1 cellular context compared by ENCODE assay signal in genomic region chr7:104900525-104900924, GRCh38.
A peak's percentile ranks its signal among the peaks of the same experiment; 100 is the strongest.
TF ChIP-seq lines count a peak whose summit lies in the region.

No MANE protein-coding gene starts in this region.

TF ChIP-seq in HepG2, 621 proteins besides CTCF, POLR2A, EP300 and RAD21 (continued from another document and continues in another):
- TF ChIP-seq ZNF558 (CRISPR knock-in tag; IDR thresholded peaks at IDR 0.05; ENCODE audit: borderline replicate concordance) = no peak
- TF ChIP-seq ARID5B (CRISPR knock-in tag; IDR thresholded peaks at IDR 0.05) = peak; percentile 61; the same call in 1 of the 2 replicates
- TF ChIP-seq THAP7 (CRISPR knock-in tag; IDR thresholded peaks at IDR 0.05) = no peak
- TF ChIP-seq ZNF800 (CRISPR knock-in tag; IDR thresholded peaks at IDR 0.05) = no peak
- TF ChIP-seq ZNF142 (CRISPR knock-in tag; IDR thresholded peaks at IDR 0.05) = no peak
- TF ChIP-seq CENPX (CRISPR knock-in tag; IDR thresholded peaks at IDR 0.05) = no peak
- TF ChIP-seq YY1 (IDR thresholded peaks at IDR 0.05; ENCODE audit: insufficient read depth, insufficient replicate concordance, low read depth, low read length) = no peak
- TF ChIP-seq ZNF430 (CRISPR knock-in tag; IDR thresholded peaks at IDR 0.05) = no peak
- TF ChIP-seq ZNF768 (CRISPR knock-in tag; IDR thresholded peaks at IDR 0.05) = no peak
- no peak for TF ChIP-seq ZNF569 (CRISPR knock-in tag; IDR thresholded peaks at IDR 0.05; ENCODE audit: borderline replicate concordance)
- no peak for TF ChIP-seq KDM6A (CRISPR knock-in tag; IDR thresholded peaks at IDR 0.05; ENCODE audit: low read depth)
- TF ChIP-seq ZNF580 (CRISPR knock-in tag; IDR thresholded peaks at IDR 0.05; ENCODE audit: borderline replicate concordance, low read depth) = no peak
- TF ChIP-seq HNF4A (CRISPR knock-in tag; IDR thresholded peaks at IDR 0.05) = 0 out of 2 replicates have a peak, but pooled peaks have one; percentile 10
- no peak for TF ChIP-seq ZHX2 (IDR thresholded peaks at IDR 0.05; ENCODE audit: low read depth)
- TF ChIP-seq ZHX2 (CRISPR knock-in tag; IDR thresholded peaks at IDR 0.05; ENCODE audit: borderline replicate concordance) = no peak
- TF ChIP-seq ISX (CRISPR knock-in tag; conservative IDR thresholded peaks at IDR 0.05) = no peak
- TF ChIP-seq FOXC1 (CRISPR knock-in tag; IDR thresholded peaks at IDR 0.05; ENCODE audit: borderline replicate concordance) = no peak
- TF ChIP-seq PTBP1 (IDR thresholded peaks at IDR 0.05; ENCODE audit: low read depth, low read length, poor library complexity, severe bottlenecking) = no peak
- no peak for TF ChIP-seq ZNF33B (CRISPR knock-in tag; IDR thresholded peaks at IDR 0.05)
- TF ChIP-seq MAX (IDR thresholded peaks at IDR 0.05) = no peak
- no peak for TF ChIP-seq RXRA (CRISPR knock-in tag; IDR thresholded peaks at IDR 0.05)
- TF ChIP-seq THAP8 (CRISPR knock-in tag; IDR thresholded peaks at IDR 0.05; ENCODE audit: borderline replicate concordance) = no peak
- peak; percentile 33; the same call in 1 of the 2 replicates for TF ChIP-seq FOXK2 (IDR thresholded peaks at IDR 0.05)
- no peak for TF ChIP-seq RNF219 (CRISPR knock-in tag; IDR thresholded peaks at IDR 0.05)
- no peak for TF ChIP-seq ZNF331 (CRISPR knock-in tag; IDR thresholded peaks at IDR 0.05)
- TF ChIP-seq ZNF138 (CRISPR knock-in tag; IDR thresholded peaks at IDR 0.05; ENCODE audit: low read depth) = no peak
- no peak for TF ChIP-seq SNAPC5 (CRISPR knock-in tag; IDR thresholded peaks at IDR 0.05; ENCODE audit: borderline replicate concordance)
- peak; percentile 44; the same call in 1 of the 2 replicates for TF ChIP-seq TBX2 (CRISPR knock-in tag; IDR thresholded peaks at IDR 0.05; ENCODE audit: borderline replicate concordance)
- peak; percentile 99 for TF ChIP-seq GFI1 (CRISPR knock-in tag; IDR thresholded peaks at IDR 0.05; ENCODE audit: borderline replicate concordance)
- TF ChIP-seq PCBP1 (IDR thresholded peaks at IDR 0.05; ENCODE audit: borderline replicate concordance, low read depth, low read length) = no peak
- no peak for TF ChIP-seq ZNF253 (CRISPR knock-in tag; IDR thresholded peaks at IDR 0.05; ENCODE audit: borderline replicate concordance)
- no peak for TF ChIP-seq CENPBD1 (CRISPR knock-in tag; IDR thresholded peaks at IDR 0.05; ENCODE audit: borderline replicate concordance, low read depth)
- no peak for TF ChIP-seq HNRNPUL1 (IDR thresholded peaks at IDR 0.05; ENCODE audit: low read depth, low read length)
- no peak for TF ChIP-seq JUND (CRISPR knock-in tag; IDR thresholded peaks at IDR 0.05)
- no peak for TF ChIP-seq ZNF652 (CRISPR knock-in tag; IDR thresholded peaks at IDR 0.05; ENCODE audit: borderline replicate concordance, low read depth)
- peak; percentile 48; the same call in 1 of the 2 replicates for TF ChIP-seq FOXA3 (CRISPR knock-in tag; IDR thresholded peaks at IDR 0.05)
